Comparison of ENCODE assay signal across 6 cellular contexts in genomic region chr1:48102766-48103165, GRCh38.
"Had no signal": no experiment of that assay in that cellular context is flagged by ENCODE, and none has a peak within 500 bp of the region (broad histone marks: within the 10 kb centered on the region; RNA-seq: fewer than 3 reads in every experiment).

No MANE protein-coding gene starts in this region.

- ATAC-seq: HepG2, K562 had no signal

- H3K27ac Mint-ChIP-seq: IgD-negative memory B cell had no signal

- H3K4me3 Mint-ChIP-seq: IgD-negative memory B cell had no signal

- DNase-seq: IMR-90, KBM-7 had no signal

- H3K36me3 Mint-ChIP-seq: IgD-negative memory B cell had no signal

- H3K4me1 Mint-ChIP-seq: IgD-negative memory B cell had no signal

- H3K27ac ChIP-seq: HL-60 had no signal

- H3K4me3 ChIP-seq: K562 had no signal
